15 cellular contexts compared by ENCODE assay signal in genomic region chr7:5620459-5620881, GRCh38. TPM values are rescaled to one million over a fixed set of nuclear protein-coding genes. Genes with fewer than 3 reads are reported as not detected.
DNase-seq lines count a peak whose midpoint lies in the region; ATAC-seq, FAIRE-seq and TF ChIP-seq lines count a peak whose summit lies in the region.
"Had no signal": no experiment of that assay in that cellular context is flagged by ENCODE, and none has a peak within 500 bp of the region (broad histone marks: within the 10 kb centered on the region; RNA-seq: fewer than 3 reads in every experiment).

No MANE protein-coding gene starts in this region.

- DNase-seq in H7, result peak; percentile 79
- DNase-seq in NCI-H2107 treated with DMSO at 0.1 percent for 48 hours (lab: John Stamatoyannopoulos, UW; ENCODE audit: unreplicated experiment), result peak; percentile 73
- DNase-seq in K562 (ENCODE audit: extremely low read depth in 1 of 4, low spot score in 3 of 4), result no peak
- DNase-seq in neuronal stem cell (ENCODE audit: low spot score), result no peak
- DNase-seq in cerebellar cortex (ENCODE audit: low spot score), result no peak
- no peak for DNase-seq in WERI-Rb-1
- DNase-seq in DMS79 treated with DMSO at 0.1 percent for 48 hours (lab: John Stamatoyannopoulos, UW), result no peak
- DNase-seq: activated CD4-positive, alpha-beta memory T cell treated with anti-CD3 and anti-CD28 coated beads for 36 hours; activated naive CD8-positive, alpha-beta T cell treated with anti-CD3 and anti-CD28 coated beads, Interleukin-2, amount 10 ng/mL, durations not matched to agents 7 days and 5 days; activated T-cell treated with anti-CD3 and anti-CD28 coated beads, Interleukin-2, amount 50 U/mL, for 48 hours; HFFc6; NCI-H2227 treated with DMSO at 0.1 percent for 48 hours; tibial artery had no signal

- peak overlapping the region in 1 of 2 experiments; percentile 41; a peak in 1 of 4 replicates for H3K9ac ChIP-seq in K562 (ENCODE audit: insufficient read depth in 1 of 2, low read depth in 2 of 2, low read length in 2 of 2)
- H3K9ac ChIP-seq in neuronal stem cell (ENCODE audit: low read depth, low read length, poor library complexity), result no peak overlapping the region
- H3K9ac ChIP-seq: BLaER1 treated with 17β-estradiol and CSF1 and Interleukin-3, amounts not matched to agents 10 nM and 100 nM had no signal

- no peak overlapping the region for H3K23ac ChIP-seq in neuronal stem cell (ENCODE audit: low read depth, low read length, poor library complexity)

- intact Hi-C loops in K562 (cut with micrococcal nuclease), result no loop called here

- no peak overlapping the region for H3K4ac ChIP-seq in neuronal stem cell (ENCODE audit: low read length)

- H3K27me3 ChIP-seq in H7 (ENCODE audit: control insufficient read depth, insufficient read depth, low read length) (no peaks in the 10 kb centered on the region), K562 (ENCODE audit: control insufficient read depth in 2 of 2, insufficient read depth in 2 of 2, low read length in 2 of 2) (no peaks in the 10 kb centered on the region), neuronal stem cell (ENCODE audit: control insufficient read depth in 3 of 3, insufficient read depth in 3 of 3, low read depth in 1 of 3, low read length in 3 of 3) (no peaks in the 10 kb centered on the region), WERI-Rb-1 (ENCODE audit: insufficient read depth, low read depth, severe bottlenecking) (no peaks in the 10 kb centered on the region)
- H3K27me3 ChIP-seq: BLaER1 treated with 17β-estradiol and CSF1 and Interleukin-3, amounts not matched to agents 10 nM and 100 nM; SJSA1; tibial artery had no signal

- peak overlapping the region; percentile 92 for H4K8ac ChIP-seq in neuronal stem cell (ENCODE audit: low read depth, low read length)

- no TSS peak for BruUV-seq in K562 (replicated peaks; lab: Mats Ljungman, UMichigan)

- H3K79me2 ChIP-seq in K562 (ENCODE audit: control insufficient read depth, insufficient read depth, low read length), result no peaks in the 10 kb centered on the region

- TF ChIP-seq POLR2A in K562 (conservative IDR thresholded peaks at IDR 0.05), result no peak

- CTCF ChIA-PET in K562 (lab: Yijun Ruan, JAX; ENCODE audit: low intra/inter-chr PET ratio), result no interaction called here

- POLR2A ChIA-PET in K562 (lab: Yijun Ruan, JAX), result interaction anchor here (0.6 to 2.3 kb wide), 2 partner anchors 10 to 46 kb away, joined by 5 to 9 read pairs; no protein-coding TSS in a partner anchor

- H2AK5ac ChIP-seq in neuronal stem cell (ENCODE audit: low read depth, low read length), result peak overlapping the region; percentile 99

- no peak overlapping the region for H3K4me3 ChIP-seq in H7 (ENCODE audit: insufficient read depth, low read depth, low read length)
- H3K4me3 ChIP-seq in K562, result no peak overlapping the region
- H3K4me3 ChIP-seq in neuronal stem cell (ENCODE audit: low read length in 2 of 2), result no peak overlapping the region
- no peak overlapping the region for H3K4me3 ChIP-seq in WERI-Rb-1 (ENCODE audit: low read depth, low read length)
- H3K4me3 ChIP-seq: BLaER1 treated with 17β-estradiol and CSF1 and Interleukin-3, amounts not matched to agents 10 nM and 100 nM; SJSA1; tibial artery had no signal

- no peaks in the 10 kb centered on the region for H4K20me1 ChIP-seq in K562 (replicated peaks; ENCODE audit: control insufficient read depth, insufficient read depth, low read length)

- H2BK120ac ChIP-seq in neuronal stem cell (ENCODE audit: low read depth, low read length), result no peak overlapping the region

- no peaks in the 10 kb centered on the region for H3K9me1 ChIP-seq in K562 (ENCODE audit: control insufficient read depth, insufficient read depth, low read length)

- TF ChIP-seq CTCF in K562 (IDR thresholded peaks at IDR 0.05 in 2 of 3, conservative IDR thresholded peaks at IDR 0.05 in 1 of 3; ENCODE audit: insufficient read depth in 2 of 3, low read depth in 1 of 3, low read length in 3 of 3), result no peak
- no peak for TF ChIP-seq CTCF in WERI-Rb-1 (IDR thresholded peaks at IDR 0.05; ENCODE audit: low read depth, low read length)

- peak overlapping the region; percentile 47 for H3K14ac ChIP-seq in neuronal stem cell (ENCODE audit: low read length)

- in situ Hi-C loops in K562 (cut with MboI), result no loop called here

- peak overlapping the region; percentile 94 for H3K18ac ChIP-seq in neuronal stem cell (ENCODE audit: low read length)

- peak; percentile 36 for ATAC-seq in K562

- 72% methylated on average over 4 of the region's 7 CpGs for WGBS in K562 (ENCODE audit: insufficient coverage, low coverage, missing lambda C conversion rate)
- no CpG with 5 or more reads among the region's 7 CpGs for WGBS in neuronal stem cell (ENCODE audit: extremely low coverage in 2 of 2, insufficient read length in 2 of 2, insufficient replicate concordance in 1 of 2), 2 donors

- H2BK15ac ChIP-seq in neuronal stem cell (ENCODE audit: low read length), result peak overlapping the region; percentile 59

- peaks cover 0 to 10% of the 10 kb centered on the region in 2 experiments; a peak in 3 of 5 replicates for H3K4me1 ChIP-seq in K562 (replicated peaks in 1 of 2; ENCODE audit: control insufficient read depth in 2 of 2, insufficient read depth in 2 of 2, low read length in 2 of 2)
- peaks cover 1 to 7% of the 10 kb centered on the region in 2 donors for H3K4me1 ChIP-seq in neuronal stem cell (ENCODE audit: control insufficient read depth in 2 of 2, insufficient read depth in 1 of 2, low read depth in 1 of 2, low read length in 2 of 2)
- H3K4me1 ChIP-seq: tibial artery had no signal

- no peak for TF ChIP-seq RAD21 in K562 (CRISPR knock-in tag; conservative IDR thresholded peaks at IDR 0.05 in 1 of 2, IDR thresholded peaks at IDR 0.05 in 1 of 2)

- FAIRE-seq in K562 (lab: Jason Lieb, UNC), result no peak

- no peak overlapping the region for H4K91ac ChIP-seq in neuronal stem cell (ENCODE audit: low read depth, low read length, poor library complexity)

- H3K79me1 ChIP-seq in neuronal stem cell (ENCODE audit: low read depth, low read length), result peaks cover 4% of the 10 kb centered on the region

- no peaks in the 10 kb centered on the region; the same call in none of the 2 replicates for H3K36me3 ChIP-seq in H7 (replicated peaks; ENCODE audit: control insufficient read depth, insufficient read depth, low read length)
- peaks cover 41% of the 10 kb centered on the region; the same call in 2 of the 3 replicates for H3K36me3 ChIP-seq in K562 (ENCODE audit: control insufficient read depth, insufficient read depth, low read length)
- peaks cover 31 to 60% of the 10 kb centered on the region in 2 donors for H3K36me3 ChIP-seq in neuronal stem cell (replicated peaks in 1 of 2; ENCODE audit: control insufficient read depth in 2 of 2, insufficient read depth in 2 of 2, low read length in 2 of 2)
- H3K36me3 ChIP-seq in WERI-Rb-1, result peaks cover 28% of the 10 kb centered on the region

- no peak overlapping the region for H3K27ac ChIP-seq in K562 (ENCODE audit: extremely low read depth, low read depth, low read length)
- H3K27ac ChIP-seq in neuronal stem cell (replicated peaks; ENCODE audit: low read length), result no peak overlapping the region
- no peak overlapping the region for H3K27ac ChIP-seq in WERI-Rb-1
- H3K27ac ChIP-seq: SJSA1, tibial artery had no signal

- no peak for TF ChIP-seq EP300 in K562 (IDR thresholded peaks at IDR 0.05; ENCODE audit: low read length)

- H2AFZ ChIP-seq in K562 (ENCODE audit: low read depth, low read length), result no peak overlapping the region
- H2AFZ ChIP-seq in neuronal stem cell (ENCODE audit: low read length), result no peak overlapping the region

- H3K4me2 ChIP-seq in K562 (ENCODE audit: insufficient read depth, low read length) (no peak overlapping the region), neuronal stem cell (ENCODE audit: insufficient read depth, low read length, poor library complexity, severe bottlenecking) (no peak overlapping the region)
- H3K4me2 ChIP-seq: BLaER1 treated with 17β-estradiol and CSF1 and Interleukin-3, amounts not matched to agents 10 nM and 100 nM had no signal

- H2BK12ac ChIP-seq in neuronal stem cell (ENCODE audit: low read length), result no peak overlapping the region

- H3K9me3 ChIP-seq in K562 (replicated peaks; ENCODE audit: control insufficient read depth, insufficient read depth, low read depth, low read length) (no peaks in the 10 kb centered on the region), neuronal stem cell (replicated peaks in 1 of 2; ENCODE audit: control insufficient read depth in 2 of 2, insufficient read depth in 1 of 2, low read depth in 1 of 2, low read length in 2 of 2) (peaks cover 0 to 2% of the 10 kb centered on the region in 2 donors), WERI-Rb-1 (ENCODE audit: severe bottlenecking) (no peaks in the 10 kb centered on the region)
- H3K9me3 ChIP-seq: BLaER1 treated with 17β-estradiol and CSF1 and Interleukin-3, amounts not matched to agents 10 nM and 100 nM; SJSA1; tibial artery had no signal

- H2BK5ac ChIP-seq in neuronal stem cell (ENCODE audit: low read length), result no peak overlapping the region

TF ChIP-seq in K562, 482 proteins besides CTCF, POLR2A, EP300 and RAD21 (continues in another document):
- peak; percentile 47; the same call in 1 of the 2 replicates for TF ChIP-seq POLR2G (IDR thresholded peaks at IDR 0.05; ENCODE audit: low read depth, low read length)

RNA-seq across cellular contexts. Expression of gene FSCN1, which starts 27.9 kb away (rescaled TPM):
- 725 and 892 TPM in 2 replicates for total RNA-seq in H7 (2014; rRNA removed; shearing (Covaris generic))
- 24.2 and 122 TPM in 2 replicates for total RNA-seq in K562 (2011; cell fraction: chromatin; rRNA removed; ENCODE audit: low replicate concordance)
- 145 and 156 TPM in 2 replicates for total RNA-seq in K562 (2011; cell fraction: nucleolus; rRNA removed)
- total RNA-seq in K562 (2011; cell fraction: nucleoplasm; rRNA removed), result 58.0 and 62.1 TPM in 2 replicates
- total RNA-seq in K562 (2014; rRNA removed) (265 and 319 TPM in 2 replicates), K562 (2014; rRNA removed; fragmentation: Illumina TruSeq; extraction: Trizol) (20.9 and 29.5 TPM in 2 replicates), K562 (2015; rRNA removed; fragmentation: Illumina TruSeq; extraction: Trizol) (95.1 and 107 TPM in 2 replicates), K562 (2021) (414 and 417 TPM in 2 replicates)
- polyA plus RNA-seq in K562 (2011; rRNA removed) (38.7 and 106 TPM in 2 replicates), K562 (2014; fragmentation: Illumina TruSeq; extraction: Trizol) (64.1 and 142 TPM in 2 replicates), K562 (2014; fragmentation: Nextera tagmentation; extraction: Ambion mirVana) (1 to 10 TPM in 1 of 2 experiments, under 1 TPM in 1; 0.70 to 1.2 TPM), K562 (2014; rRNA removed) (186 and 202 TPM in 2 replicates)
- polyA plus RNA-seq in K562 (2011; cell fraction: cytosol; rRNA removed), result 83.6 and 256 TPM in 2 replicates
- 66.4 and 105 TPM in 2 replicates for polyA plus RNA-seq in K562 (2011; cell fraction: nucleus; rRNA removed)
- 253 and 255 TPM in 2 replicates for polyA plus RNA-seq in K562 (2012)
- 23.1 and 29.3 TPM in 2 replicates for polyA minus RNA-seq in K562 (2011; rRNA and poly(A)+ RNA removed)
- 186 and 269 TPM in 2 replicates for polyA minus RNA-seq in K562 (2011; cell fraction: cytosol; rRNA and poly(A)+ RNA removed)
- polyA minus RNA-seq in K562 (2011; cell fraction: nucleus; rRNA and poly(A)+ RNA removed), result 66.0 and 87.2 TPM in 2 replicates
- polyA plus RNA-seq in neuronal stem cell (2013, experiment 1 of 2), result 203 TPM
- polyA plus RNA-seq in neuronal stem cell (2013, experiment 2 of 2), result 202 TPM

Comparison
In these comparisons a context has a peak if more than half of its experiments do, and no peak if none do; other contexts are left out.
1. DNase-seq: peak in H7 (single experiment) and NCI-H2107 treated with DMSO at 0.1 percent for 48 hours (single experiment); none in K562 (0 of 4), neuronal stem cell (single experiment), cerebellar cortex (single experiment), WERI-Rb-1 (single experiment) and DMS79 treated with DMSO at 0.1 percent for 48 hours (single experiment).